In genomic region chr5:77210091-77211012, GRCh38 we compare ENCODE assay signal across 1 cellular context.
A peak's percentile ranks its signal among the peaks of the same experiment; 100 is the strongest.
TF ChIP-seq lines count a peak whose summit lies in the region.

Gene PDE8B (plus strand): TSS chr5:77210680. CDS start chr5:77210926, 246 bp downstream.

TF ChIP-seq in H1, 55 proteins besides CTCF, POLR2A, EP300 and RAD21:
- TF ChIP-seq SUZ12 (IDR thresholded peaks at IDR 0.05; ENCODE audit: low read length) (peak; percentile 35), NRF1 (IDR thresholded peaks at IDR 0.05; ENCODE audit: low read depth, low read length) (no peak), BCL11A (IDR thresholded peaks at IDR 0.05; ENCODE audit: low read depth in 2 of 2, low read length in 2 of 2) (no peak), SP1 (IDR thresholded peaks at IDR 0.05; ENCODE audit: low read depth, low read length) (no peak), KDM4A (IDR thresholded peaks at IDR 0.05; ENCODE audit: low read depth, low read length, severe bottlenecking) (peak; percentile 25)
